Comparison of ENCODE assay signal across 8 cellular contexts in genomic region chr22:38754247-38755154, GRCh38. TPM values are rescaled to one million over a fixed set of nuclear protein-coding genes. Genes with fewer than 3 reads are reported as not detected.
DNase-seq lines count a peak whose midpoint lies in the region; ATAC-seq and TF ChIP-seq lines count a peak whose summit lies in the region.

No MANE protein-coding gene starts in this region.

- CTCF ChIA-PET in SK-N-SH (lab: Yijun Ruan, JAX): no interaction called here

- ATAC-seq in HG03354 (IDR thresholded peaks at IDR 0.05; ENCODE audit: poor library complexity, severe bottlenecking, unreplicated experiment) (no peak), HG03045 (IDR thresholded peaks at IDR 0.05; ENCODE audit: unreplicated experiment) (no peak)

- H3K79me2 ChIP-seq in SK-N-SH (ENCODE audit: insufficient read depth): peaks cover 9% of the 10 kb centered on the region

- peak overlapping the region; percentile 54 to 58 for H3K4me3 ChIP-seq in SK-N-SH (ENCODE audit: low read depth in 2 of 2, low read length in 1 of 2)
- peak overlapping the region; percentile 69 for H3K4me3 ChIP-seq in colonic mucosa

- no peaks in the 10 kb centered on the region for H4K20me1 ChIP-seq in SK-N-SH (ENCODE audit: insufficient read depth)

- H3K4me2 ChIP-seq in SK-N-SH: peak overlapping the region; percentile 76; the same call in 1 of the 2 replicates

- H3K27ac ChIP-seq in SK-N-SH (ENCODE audit: low read depth in 2 of 2, low read length in 1 of 2): peak overlapping the region; percentile 39 to 64
- H3K27ac ChIP-seq in colonic mucosa: peak overlapping the region; percentile 96

- H3K9ac ChIP-seq in SK-N-SH (peak overlapping the region; percentile 46; the same call in 1 of the 2 replicates), colonic mucosa (ENCODE audit: low read depth in 2 of 2, low read length in 2 of 2) (peak overlapping the region; percentile 92 to 99)

- H3K27me3 ChIP-seq in SK-N-SH (ENCODE audit: insufficient read depth) (no peaks in the 10 kb centered on the region), colonic mucosa (no peaks in the 10 kb centered on the region)

- no peaks in the 10 kb centered on the region for H3K9me2 ChIP-seq in SK-N-SH

- POLR2A ChIA-PET in SK-N-SH (lab: Yijun Ruan, JAX): no interaction called here

- H2AFZ ChIP-seq in SK-N-SH (ENCODE audit: low read depth): peak overlapping the region; percentile 74; the same call in 1 of the 2 replicates

- no peak for TF ChIP-seq CTCF in SK-N-SH (IDR thresholded peaks at IDR 0.05)
- no peak for TF ChIP-seq CTCF in colonic mucosa (IDR thresholded peaks at IDR 0.05)

- DNase-seq in COR-L47 (lab: John Stamatoyannopoulos, UW) (peak; percentile 42), HuH-7 (ENCODE audit: low spot score) (peak; percentile 72), SK-N-SH (no peak), colonic mucosa (peak; percentile 74), left kidney (ENCODE audit: low read depth, low spot score) (peak; percentile 43)
- DNase-seq in stimulated activated CD8-positive, alpha-beta memory T cell treated with anti-CD3 and anti-CD28 coated beads, Interleukin-4, amount 100 ng/mL, for 48 hours: peak; percentile 53

- 55% methylated on average over 9 of the region's 19 CpGs for WGBS in SK-N-SH (ENCODE audit: low lambda C conversion rate)

- no peak for TF ChIP-seq RAD21 in SK-N-SH (IDR thresholded peaks at IDR 0.05; ENCODE audit: low read length)

- H3K9me3 ChIP-seq in SK-N-SH (no peaks in the 10 kb centered on the region), colonic mucosa (no peaks in the 10 kb centered on the region)

- no peak for TF ChIP-seq EP300 in SK-N-SH (IDR thresholded peaks at IDR 0.05; ENCODE audit: borderline replicate concordance in 1 of 2, low read depth in 1 of 2, low read length in 1 of 2)

- H3K4me1 ChIP-seq in SK-N-SH (ENCODE audit: control insufficient read depth in 1 of 2, insufficient read depth in 2 of 2, low read depth in 1 of 2, low read length in 1 of 2): peaks cover 0 to 21% of the 10 kb centered on the region in 2 experiments; a peak in 1 of 4 replicates
- peaks cover 10% of the 10 kb centered on the region for H3K4me1 ChIP-seq in colonic mucosa

- intact Hi-C loops in colonic mucosa (cut with DNase I): no loop called here

- H3F3A ChIP-seq in SK-N-SH (replicated peaks; ENCODE audit: insufficient read depth): no peaks in the 10 kb centered on the region

- no peaks in the 10 kb centered on the region for H3K36me3 ChIP-seq in SK-N-SH (replicated peaks in 1 of 2; ENCODE audit: control insufficient read depth in 1 of 2, insufficient read depth in 2 of 2, low read length in 1 of 2)
- peaks cover 22% of the 10 kb centered on the region for H3K36me3 ChIP-seq in colonic mucosa

TF ChIP-seq in SK-N-SH, 30 proteins besides CTCF, POLR2A, EP300 and RAD21:
- no peak for TF ChIP-seq FOSL2 (IDR thresholded peaks at IDR 0.05; ENCODE audit: borderline replicate concordance, low read depth)
- TF ChIP-seq ELF1 (IDR thresholded peaks at IDR 0.05): no peak

RNA-seq across cellular contexts. Expression of gene SUN2, which starts 1.3 kb away (rescaled TPM):
- 9.0 and 10.2 TPM in 2 replicates for polyA plus RNA-seq in SK-N-SH (2012; rRNA removed)
- 3.8 and 7.1 TPM in 2 replicates for polyA plus RNA-seq in SK-N-SH (2012; cell fraction: cytosol; rRNA removed)
- 13.5 and 20.8 TPM in 2 replicates for polyA plus RNA-seq in SK-N-SH (2012; cell fraction: nucleus; rRNA removed)
- 100 to 1,000 TPM; 106 to 123 TPM for total RNA-seq in colonic mucosa

RNA-seq across cellular contexts. Expression of gene DNAL4, which starts 39.4 kb away (rescaled TPM):
- polyA plus RNA-seq in SK-N-SH (2012; rRNA removed): 15.1 and 17.6 TPM in 2 replicates
- polyA plus RNA-seq in SK-N-SH (2012; cell fraction: cytosol; rRNA removed): 10.3 and 13.3 TPM in 2 replicates
- polyA plus RNA-seq in SK-N-SH (2012; cell fraction: nucleus; rRNA removed): 6.8 and 7.1 TPM in 2 replicates
- 10 to 100 TPM; 15.8 to 17.8 TPM for total RNA-seq in colonic mucosa

RNA-seq across cellular contexts. Expression of gene GTPBP1, which starts 48.8 kb away (rescaled TPM):
- polyA plus RNA-seq in SK-N-SH (2012; rRNA removed): 11.9 and 15.2 TPM in 2 replicates
- polyA plus RNA-seq in SK-N-SH (2012; cell fraction: cytosol; rRNA removed): 8.8 and 10.2 TPM in 2 replicates
- polyA plus RNA-seq in SK-N-SH (2012; cell fraction: nucleus; rRNA removed): 33.8 and 37.1 TPM in 2 replicates
- 10 to 100 TPM; 64.6 to 65.6 TPM for total RNA-seq in colonic mucosa

RNA-seq across cellular contexts. Expression of gene JOSD1, which starts 53.8 kb away (rescaled TPM):
- polyA plus RNA-seq in SK-N-SH (2012; rRNA removed): 17.8 and 23.0 TPM in 2 replicates
- polyA plus RNA-seq in SK-N-SH (2012; cell fraction: cytosol; rRNA removed): 15.1 and 19.6 TPM in 2 replicates
- 30.5 and 40.6 TPM in 2 replicates for polyA plus RNA-seq in SK-N-SH (2012; cell fraction: nucleus; rRNA removed)
- total RNA-seq in colonic mucosa: 100 to 1,000 TPM in 1 of 2 donors, 10 to 100 TPM in 1; 52.4 to 108 TPM
